21 cellular contexts compared by ENCODE assay signal in genomic region chr16:57143125-57143965, GRCh38. TPM values are rescaled to one million over a fixed set of nuclear protein-coding genes. Genes with fewer than 3 reads are reported as not detected.
DNase-seq lines count a peak whose midpoint lies in the region; ATAC-seq, FAIRE-seq and TF ChIP-seq lines count a peak whose summit lies in the region.
"Had no signal": no experiment of that assay in that cellular context is flagged by ENCODE, and none has a peak within 500 bp of the region (broad histone marks: within the 10 kb centered on the region; RNA-seq: fewer than 3 reads in every experiment).

No MANE protein-coding gene starts in this region.

- no peak for TF ChIP-seq CTCF in endothelial cell (IDR thresholded peaks at IDR 0.05; ENCODE audit: unreplicated experiment)

- TF ChIP-seq POLR2A in GM12892 (IDR thresholded peaks at IDR 0.05; ENCODE audit: low read depth, low read length), result no peak

- H3K4me1 Mint-ChIP-seq in endothelial cell (ENCODE audit: unreplicated experiment), result peaks cover 77% of the 10 kb centered on the region
- peaks cover 31 to 84% (median 58%) of the 10 kb centered on the region in 7 donors for H3K4me1 Mint-ChIP-seq in naive thymus-derived CD4-positive, alpha-beta T cell

- POLR2A ChIA-PET in naive thymus-derived CD4-positive, alpha-beta T cell (lab: Charles Lee), result interaction anchor here (0.8 to 3.7 kb wide), 6 partner anchors 8 to 51 kb away, joined by 3 to 18 read pairs (median 4); partner anchors contain the start of gene CPNE2

- CTCF ChIA-PET in naive thymus-derived CD4-positive, alpha-beta T cell (lab: Charles Lee), result interaction anchor here (0.7 to 1.3 kb wide), 2 partner anchors 13 to 51 kb away, joined by 3 to 4 read pairs; partner anchors contain the start of gene CPNE2

- H3K9me3 Mint-ChIP-seq in endothelial cell (ENCODE audit: unreplicated experiment), result no peaks in the 10 kb centered on the region
- peaks cover 0 to 6% (median 0%) of the 10 kb centered on the region in 11 donors for H3K9me3 Mint-ChIP-seq in naive thymus-derived CD4-positive, alpha-beta T cell
- H3K9me3 Mint-ChIP-seq: activated CD4-positive, alpha-beta T cell treated with anti-CD3 and anti-CD28 coated beads, Interleukin-2, amount 10 ng/mL, durations not matched to agents 7 days and 5 days; activated T-cell treated with anti-CD3 and anti-CD28 coated beads, Interleukin-2, amount 50 U/mL, for 4 hours; CD8-positive, alpha-beta memory T cell; HFFc6; nephron; stimulated activated naive CD8-positive, alpha-beta T cell treated with anti-CD3 and anti-CD28 coated beads, Interleukin-15, Interleukin-2, amounts not matched to agents 100 ng/mL and 50 ng/mL, for 24 hours had no signal

- intact Hi-C loops in naive thymus-derived CD4-positive, alpha-beta T cell (cut with micrococcal nuclease), result loop anchor here in 1 of 2 donors (2.0 kb wide), 1 partner anchor 13 kb away; no protein-coding TSS in a partner anchor

- no peaks in the 10 kb centered on the region for H3K36me3 ChIP-seq in naive thymus-derived CD4-positive, alpha-beta T cell (ENCODE audit: control insufficient read depth in 2 of 3, insufficient read depth in 3 of 3, low read length in 3 of 3)
- H3K36me3 ChIP-seq in thymus (ENCODE audit: control insufficient read depth, insufficient read depth), result no peaks in the 10 kb centered on the region

- H3K36me3 Mint-ChIP-seq in endothelial cell (ENCODE audit: low read depth, unreplicated experiment), result peaks cover 32% of the 10 kb centered on the region
- H3K36me3 Mint-ChIP-seq in naive thymus-derived CD4-positive, alpha-beta T cell, result peaks cover 0 to 8% (median 0%) of the 10 kb centered on the region in 5 donors

- peaks cover 27 to 50% of the 10 kb centered on the region in 2 donors for H3K4me1 ChIP-seq in naive thymus-derived CD4-positive, alpha-beta T cell (ENCODE audit: control insufficient read depth in 2 of 2, insufficient read depth in 2 of 2, low read length in 2 of 2)
- H3K4me1 ChIP-seq in thymus (ENCODE audit: control insufficient read depth, insufficient read depth, low read length), result peaks cover 23% of the 10 kb centered on the region

- no peaks in the 10 kb centered on the region for H3K9me3 ChIP-seq in naive thymus-derived CD4-positive, alpha-beta T cell (ENCODE audit: control insufficient read depth in 2 of 3, low read length in 3 of 3)
- no peaks in the 10 kb centered on the region for H3K9me3 ChIP-seq in thymus (ENCODE audit: control insufficient read depth)
- H3K9me3 ChIP-seq: SK-N-SH had no signal

- no peak for FAIRE-seq in GM12892 (lab: Jason Lieb, UNC)
- FAIRE-seq: colon had no signal

- H3K4me3 Mint-ChIP-seq in endothelial cell (ENCODE audit: unreplicated experiment), result no peak overlapping the region
- peak overlapping the region in 4 of 10 donors; percentile 16 to 80 (median 49) for H3K4me3 Mint-ChIP-seq in naive thymus-derived CD4-positive, alpha-beta T cell
- H3K4me3 Mint-ChIP-seq: activated CD4-positive, alpha-beta T cell treated with anti-CD3 and anti-CD28 coated beads, Interleukin-2, amount 10 ng/mL, durations not matched to agents 7 days and 5 days; activated T-cell treated with anti-CD3 and anti-CD28 coated beads, Interleukin-2, amount 50 U/mL, for 4 hours; HFFc6; nephron; stimulated activated naive CD8-positive, alpha-beta T cell treated with anti-CD3 and anti-CD28 coated beads, Interleukin-15, Interleukin-2, amounts not matched to agents 100 ng/mL and 50 ng/mL, for 24 hours had no signal

- peak overlapping the region; percentile 63 for H3K27ac ChIP-seq in naive thymus-derived CD4-positive, alpha-beta T cell (ENCODE audit: low read depth, low read length)
- H3K27ac ChIP-seq in thymus (ENCODE audit: low read depth), result peak overlapping the region; percentile 89

- peaks cover 34% of the 10 kb centered on the region for H3K27me3 Mint-ChIP-seq in endothelial cell (ENCODE audit: unreplicated experiment)
- no peaks in the 10 kb centered on the region for H3K27me3 Mint-ChIP-seq in naive thymus-derived CD4-positive, alpha-beta T cell
- H3K27me3 Mint-ChIP-seq: activated CD4-positive, alpha-beta T cell treated with anti-CD3 and anti-CD28 coated beads, Interleukin-2, amount 10 ng/mL, durations not matched to agents 7 days and 5 days; CD8-positive, alpha-beta memory T cell; stimulated activated naive CD8-positive, alpha-beta T cell treated with anti-CD3 and anti-CD28 coated beads, Interleukin-15, Interleukin-2, amounts not matched to agents 100 ng/mL and 50 ng/mL, for 24 hours had no signal

- H3K4me3 ChIP-seq in naive thymus-derived CD4-positive, alpha-beta T cell (ENCODE audit: low read length), result no peak overlapping the region
- no peak overlapping the region for H3K4me3 ChIP-seq in thymus (ENCODE audit: low read length)
- H3K4me3 ChIP-seq: skin epidermis had no signal

- peak overlapping the region; percentile 13 for H3K27ac Mint-ChIP-seq in endothelial cell (ENCODE audit: unreplicated experiment)
- H3K27ac Mint-ChIP-seq in naive thymus-derived CD4-positive, alpha-beta T cell, result peak overlapping the region in 7 of 9 donors; percentile 25 to 97 (median 91)
- H3K27ac Mint-ChIP-seq: HFFc6, nephron had no signal

- WGBS in thymus, result 95% methylated on average over 14 of the region's 14 CpGs

- no peak for ATAC-seq in naive thymus-derived CD4-positive, alpha-beta T cell
- ATAC-seq: activated T-cell treated with anti-CD3 and anti-CD28 coated beads, Interleukin-2, amount 50 U/mL, for 4 hours had no signal

- DNase-seq in activated CD8-positive, alpha-beta memory T cell treated with anti-CD3 and anti-CD28 coated beads, Interleukin-2, amount 50 U/mL, for 48 hours, result peak; percentile 49
- no peak for DNase-seq in activated CD8-positive, alpha-beta memory T cell treated with anti-CD3 and anti-CD28 coated beads for 24 hours
- DNase-seq in endothelial cell (ENCODE audit: low spot score) (no peak), Kasumi-1 (lab: John Stamatoyannopoulos, UW) (no peak), GM12892 (ENCODE audit: insufficient read length) (no peak), NCI-H82 treated with DMSO at 0.1 percent for 48 hours (lab: John Stamatoyannopoulos, UW; ENCODE audit: unreplicated experiment) (no peak)
- DNase-seq in naive thymus-derived CD4-positive, alpha-beta T cell, result peak in 1 of 9 donors; percentile 10
- DNase-seq: 8988T; activated CD4-positive, alpha-beta T cell treated with anti-CD3 and anti-CD28 coated beads, Interleukin-2, amount 10 ng/mL, durations not matched to agents 7 days and 5 days; activated T-cell treated with anti-CD3 and anti-CD28 coated beads, Interleukin-2, amount 50 U/mL, for 4 hours; CD8-positive, alpha-beta memory T cell; erythroblast; glutamatergic neuron; HFFc6; NCI-H1694 treated with DMSO at 0.1 percent for 48 hours had no signal

- no peaks in the 10 kb centered on the region for H3K27me3 ChIP-seq in naive thymus-derived CD4-positive, alpha-beta T cell (ENCODE audit: control insufficient read depth in 2 of 2, insufficient read depth in 2 of 2, low read length in 2 of 2)
- no peaks in the 10 kb centered on the region for H3K27me3 ChIP-seq in thymus (ENCODE audit: control insufficient read depth, insufficient read depth)

RNA-seq across cellular contexts. Expression of gene PSME3IP1, which starts 42.5 kb away (rescaled TPM):
- 84.8 TPM for total RNA-seq in endothelial cell (ENCODE audit: unreplicated experiment)
- 100 to 1,000 TPM; 109 to 159 (median 140) TPM for total RNA-seq in naive thymus-derived CD4-positive, alpha-beta T cell
- 10 to 100 TPM; 76.3 to 84.7 TPM for polyA plus RNA-seq in naive thymus-derived CD4-positive, alpha-beta T cell
- polyA plus RNA-seq in thymus, result 93.1 TPM
- polyA plus RNA-seq in GM12892 (2012; ENCODE audit: missing spikeins), result 123 TPM

RNA-seq across cellular contexts. Expression of gene RSPRY1, which starts 42.8 kb away (rescaled TPM):
- 63.0 TPM for total RNA-seq in endothelial cell (ENCODE audit: unreplicated experiment)
- 10 to 100 TPM; 24.1 to 40.5 (median 33.6) TPM for total RNA-seq in naive thymus-derived CD4-positive, alpha-beta T cell
- polyA plus RNA-seq in naive thymus-derived CD4-positive, alpha-beta T cell, result 10 to 100 TPM; 22.2 to 34.2 TPM
- 19.4 TPM for polyA plus RNA-seq in thymus
- polyA plus RNA-seq in GM12892 (2012; ENCODE audit: missing spikeins), result 26.7 TPM

RNA-seq across cellular contexts. Expression of gene CPNE2, which starts 51.0 kb away (rescaled TPM):
- 145 TPM for total RNA-seq in endothelial cell (ENCODE audit: unreplicated experiment)
- total RNA-seq in naive thymus-derived CD4-positive, alpha-beta T cell, result 10 to 100 TPM in 1 of 5 experiments, 1 to 10 TPM in 4; 1.1 to 11.7 (median 3.5) TPM
- polyA plus RNA-seq in naive thymus-derived CD4-positive, alpha-beta T cell, result 10 to 100 TPM in 1 of 2 donors, 1 to 10 TPM in 1; 6.8 to 12.6 TPM
- 27.5 TPM for polyA plus RNA-seq in thymus
- 13.1 TPM for polyA plus RNA-seq in GM12892 (2012; ENCODE audit: missing spikeins)

Comparison
In these comparisons a context has a peak if more than half of its experiments do, and no peak if none do; other contexts are left out.
1. RNA of gene CPNE2, which starts 51.0 kb away (total RNA-seq): 145 TPM in endothelial cell (single experiment); 1.1 to 11.7 TPM in naive thymus-derived CD4-positive, alpha-beta T cell; every median in the first group is over 10 times any median in the second.